3 cellular contexts compared by ENCODE assay signal in genomic region chr1:150126811-150127210, GRCh38.
A peak's percentile ranks its signal among the peaks of the same experiment; 100 is the strongest.
TF ChIP-seq lines count a peak whose summit lies in the region.

No MANE protein-coding gene starts in this region.

TF ChIP-seq in SK-N-SH treated with all-trans-retinoic acid at 6 μM for 48 hours, 23 proteins besides CTCF, POLR2A, EP300 and RAD21:
- no peak for TF ChIP-seq PATZ1 (CRISPR knock-in tag; IDR thresholded peaks at IDR 0.05; ENCODE audit: borderline replicate concordance)

TF ChIP-seq in SK-N-SH, 30 proteins besides CTCF, POLR2A, EP300 and RAD21:
- TF ChIP-seq SIN3A (IDR thresholded peaks at IDR 0.05; ENCODE audit: borderline replicate concordance, low read depth, low read length) (no peak), NRF1 (IDR thresholded peaks at IDR 0.05; ENCODE audit: low read depth, low read length) (no peak), RFX5 (IDR thresholded peaks at IDR 0.05; ENCODE audit: low read length) (no peak)
- TF ChIP-seq, protein P1, sequence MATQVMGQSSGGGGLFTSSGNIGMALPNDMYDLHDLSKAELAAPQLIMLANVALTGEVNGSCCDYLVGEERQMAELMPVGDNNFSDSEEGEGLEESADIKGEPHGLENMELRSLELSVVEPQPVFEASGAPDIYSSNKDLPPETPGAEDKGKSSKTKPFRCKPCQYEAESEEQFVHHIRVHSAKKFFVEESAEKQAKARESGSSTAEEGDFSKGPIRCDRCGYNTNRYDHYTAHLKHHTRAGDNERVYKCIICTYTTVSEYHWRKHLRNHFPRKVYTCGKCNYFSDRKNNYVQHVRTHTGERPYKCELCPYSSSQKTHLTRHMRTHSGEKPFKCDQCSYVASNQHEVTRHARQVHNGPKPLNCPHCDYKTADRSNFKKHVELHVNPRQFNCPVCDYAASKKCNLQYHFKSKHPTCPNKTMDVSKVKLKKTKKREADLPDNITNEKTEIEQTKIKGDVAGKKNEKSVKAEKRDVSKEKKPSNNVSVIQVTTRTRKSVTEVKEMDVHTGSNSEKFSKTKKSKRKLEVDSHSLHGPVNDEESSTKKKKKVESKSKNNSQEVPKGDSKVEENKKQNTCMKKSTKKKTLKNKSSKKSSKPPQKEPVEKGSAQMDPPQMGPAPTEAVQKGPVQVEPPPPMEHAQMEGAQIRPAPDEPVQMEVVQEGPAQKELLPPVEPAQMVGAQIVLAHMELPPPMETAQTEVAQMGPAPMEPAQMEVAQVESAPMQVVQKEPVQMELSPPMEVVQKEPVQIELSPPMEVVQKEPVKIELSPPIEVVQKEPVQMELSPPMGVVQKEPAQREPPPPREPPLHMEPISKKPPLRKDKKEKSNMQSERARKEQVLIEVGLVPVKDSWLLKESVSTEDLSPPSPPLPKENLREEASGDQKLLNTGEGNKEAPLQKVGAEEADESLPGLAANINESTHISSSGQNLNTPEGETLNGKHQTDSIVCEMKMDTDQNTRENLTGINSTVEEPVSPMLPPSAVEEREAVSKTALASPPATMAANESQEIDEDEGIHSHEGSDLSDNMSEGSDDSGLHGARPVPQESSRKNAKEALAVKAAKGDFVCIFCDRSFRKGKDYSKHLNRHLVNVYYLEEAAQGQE (IDR thresholded peaks at IDR 0.05; ENCODE audit: low read depth, low read length), result no peak

TF ChIP-seq in HEK293, 187 proteins besides CTCF, POLR2A, EP300 and RAD21:
- TF ChIP-seq SCRT2 (tag by site-specific recombination; IDR thresholded peaks at IDR 0.05), result peak; percentile 45; the same call in 1 of the 2 replicates
- TF ChIP-seq, protein P2, sequence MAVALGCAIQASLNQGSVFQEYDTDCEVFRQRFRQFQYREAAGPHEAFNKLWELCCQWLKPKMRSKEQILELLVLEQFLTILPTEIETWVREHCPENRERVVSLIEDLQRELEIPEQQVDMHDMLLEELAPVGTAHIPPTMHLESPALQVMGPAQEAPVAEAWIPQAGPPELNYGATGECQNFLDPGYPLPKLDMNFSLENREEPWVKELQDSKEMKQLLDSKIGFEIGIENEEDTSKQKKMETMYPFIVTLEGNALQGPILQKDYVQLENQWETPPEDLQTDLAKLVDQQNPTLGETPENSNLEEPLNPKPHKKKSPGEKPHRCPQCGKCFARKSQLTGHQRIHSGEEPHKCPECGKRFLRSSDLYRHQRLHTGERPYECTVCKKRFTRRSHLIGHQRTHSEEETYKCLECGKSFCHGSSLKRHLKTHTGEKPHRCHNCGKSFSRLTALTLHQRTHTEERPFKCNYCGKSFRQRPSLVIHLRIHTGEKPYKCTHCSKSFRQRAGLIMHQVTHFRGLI (tag by site-specific recombination; IDR thresholded peaks at IDR 0.05), result no peak
- no peak for TF ChIP-seq ZNF169 (tag by site-specific recombination; IDR thresholded peaks at IDR 0.05)
- TF ChIP-seq, protein P3, sequence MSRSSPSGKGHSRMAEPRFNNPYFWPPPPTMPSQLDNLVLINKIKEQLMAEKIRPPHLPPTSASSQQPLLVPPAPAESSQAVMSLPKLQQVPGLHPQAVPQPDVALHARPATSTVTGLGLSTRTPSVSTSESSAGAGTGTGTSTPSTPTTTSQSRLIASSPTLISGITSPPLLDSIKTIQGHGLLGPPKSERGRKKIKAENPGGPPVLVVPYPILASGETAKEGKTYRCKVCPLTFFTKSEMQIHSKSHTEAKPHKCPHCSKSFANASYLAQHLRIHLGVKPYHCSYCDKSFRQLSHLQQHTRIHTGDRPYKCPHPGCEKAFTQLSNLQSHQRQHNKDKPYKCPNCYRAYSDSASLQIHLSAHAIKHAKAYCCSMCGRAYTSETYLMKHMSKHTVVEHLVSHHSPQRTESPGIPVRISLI (tag by site-specific recombination; IDR thresholded peaks at IDR 0.05), result no peak
- no peak for TF ChIP-seq ZNF133 (tag by site-specific recombination; IDR thresholded peaks at IDR 0.05)
